In genomic region chr19:17312481-17313113, GRCh38 we compare ENCODE assay signal across 21 cellular contexts. TPM values are rescaled to one million over a fixed set of nuclear protein-coding genes. Genes with fewer than 3 reads are reported as not detected.
DNase-seq lines count a peak whose midpoint lies in the region; ATAC-seq, FAIRE-seq and TF ChIP-seq lines count a peak whose summit lies in the region.
"Had no signal": no experiment of that assay in that cellular context is flagged by ENCODE, and none has a peak within 500 bp of the region (broad histone marks: within the 10 kb centered on the region; RNA-seq: fewer than 3 reads in every experiment).

No MANE protein-coding gene starts in this region.

- TF ChIP-seq CTCF in D721Med (IDR thresholded peaks at IDR 0.05; ENCODE audit: insufficient read depth, missing control alignments) (no peak), PC-3 (conservative IDR thresholded peaks at IDR 0.05; ENCODE audit: low read depth, low read length) (no peak), H1 (IDR thresholded peaks at IDR 0.05; ENCODE audit: control extremely low read depth in 1 of 3, insufficient read depth in 1 of 3, low read depth in 1 of 3, low read length in 3 of 3) (no peak)

- H3K4me3 ChIP-seq in PC-3 (ENCODE audit: low read length) (peak overlapping the region; percentile 40; the same call in 1 of the 2 replicates), H1 (ENCODE audit: extremely low read depth in 1 of 4, insufficient read depth in 2 of 4, low read depth in 3 of 4, low read length in 4 of 4) (no peak overlapping the region), trophoblast cell (ENCODE audit: low read depth, low read length) (no peak overlapping the region)
- H3K4me3 ChIP-seq: gastroesophageal sphincter, lower lobe of right lung, spleen had no signal

- H3K56ac ChIP-seq in H1 (replicated peaks; ENCODE audit: insufficient read length, low read depth, low read length) = no peak overlapping the region

- H3K4me1 ChIP-seq in PC-3 (ENCODE audit: insufficient read depth, low read length) = peaks cover 45% of the 10 kb centered on the region
- peaks cover 2 to 13% (median 5%) of the 10 kb centered on the region in 4 experiments; a peak in 5 of 7 replicates for H3K4me1 ChIP-seq in H1 (replicated peaks in 1 of 4; ENCODE audit: control insufficient read depth in 3 of 4, insufficient read depth in 4 of 4, low read length in 3 of 4)
- H3K4me1 ChIP-seq in trophoblast cell (ENCODE audit: control insufficient read depth in 1 of 2, insufficient read depth in 2 of 2, low read length in 2 of 2) = peaks cover 29 to 34% of the 10 kb centered on the region in 2 experiments

- no peaks in the 10 kb centered on the region for H4K20me1 ChIP-seq in PC-3 (ENCODE audit: low read length)
- peaks cover 0 to 14% of the 10 kb centered on the region in 2 experiments for H4K20me1 ChIP-seq in H1 (replicated peaks in 1 of 2; ENCODE audit: control insufficient read depth in 1 of 2, insufficient read depth in 2 of 2, low read length in 2 of 2)

- no peak overlapping the region for H4K8ac ChIP-seq in H1 (ENCODE audit: extremely low read depth, insufficient read depth, low read length)
- H4K8ac ChIP-seq in trophoblast cell (ENCODE audit: low read depth, low read length) = peak overlapping the region; percentile 24

- H3K79me2 ChIP-seq in PC-3 (ENCODE audit: low read length) (peaks cover 52% of the 10 kb centered on the region), H1 (ENCODE audit: control insufficient read depth in 1 of 2, insufficient read depth in 2 of 2, low read length in 2 of 2) (peaks cover 8 to 32% of the 10 kb centered on the region in 2 experiments; a peak in 3 of 4 replicates), trophoblast cell (ENCODE audit: control insufficient read depth, insufficient read depth, low read length, poor library complexity) (peaks cover 14% of the 10 kb centered on the region)

- H3K27ac ChIP-seq in PC-3 (ENCODE audit: low read length) = peak overlapping the region; percentile 76
- H3K27ac ChIP-seq in H1 (ENCODE audit: low read depth, low read length) = peak overlapping the region; percentile 67; the same call in 1 of the 2 replicates
- H3K27ac ChIP-seq in trophoblast cell (ENCODE audit: low read depth, low read length) = peak overlapping the region; percentile 83
- H3K27ac ChIP-seq: gastroesophageal sphincter, lower lobe of right lung, spleen had no signal

- no peaks in the 10 kb centered on the region for H3K27me3 ChIP-seq in PC-3 (ENCODE audit: low read length)
- H3K27me3 ChIP-seq in H1 (replicated peaks in 1 of 4; ENCODE audit: control insufficient read depth in 3 of 4, extremely low read depth in 1 of 4, insufficient read depth in 3 of 4, low read length in 3 of 4) = no peaks in the 10 kb centered on the region
- no peaks in the 10 kb centered on the region for H3K27me3 ChIP-seq in trophoblast cell (ENCODE audit: insufficient read depth, low read length)
- H3K27me3 ChIP-seq: gastroesophageal sphincter, spleen had no signal

- no peak for ATAC-seq in PC-3
- ATAC-seq in GM21367 (IDR thresholded peaks at IDR 0.05; ENCODE audit: unreplicated experiment) = no peak
- ATAC-seq: activated CD4-positive, alpha-beta T cell treated with anti-CD3 and anti-CD28 coated beads for 36 hours; gastroesophageal sphincter had no signal

- no peak overlapping the region for H2BK20ac ChIP-seq in H1 (ENCODE audit: low read length)

- H2AK5ac ChIP-seq in H1 (ENCODE audit: low read depth, low read length) = no peak overlapping the region
- no peak overlapping the region for H2AK5ac ChIP-seq in trophoblast cell (ENCODE audit: low read length)

- H2BK120ac ChIP-seq in H1 (replicated peaks; ENCODE audit: low read depth, low read length) = no peak overlapping the region
- H2BK120ac ChIP-seq in trophoblast cell (ENCODE audit: insufficient read depth, low read length, poor library complexity) = peak overlapping the region; percentile 15

- no TSS peak for BruUV-seq in PC-3 (replicated peaks; lab: Mats Ljungman, UMichigan)

- H3K9ac ChIP-seq in PC-3 (ENCODE audit: low read length) (peak overlapping the region; percentile 53), H1 (replicated peaks in 1 of 4; ENCODE audit: extremely low read depth in 1 of 4, low read depth in 3 of 4, low read length in 3 of 4) (no peak overlapping the region), trophoblast cell (ENCODE audit: low read length) (peak overlapping the region; percentile 5)

- H3K9me3 ChIP-seq in PC-3 (ENCODE audit: low read length) = no peaks in the 10 kb centered on the region
- no peaks in the 10 kb centered on the region for H3K9me3 ChIP-seq in H1 (ENCODE audit: insufficient read depth in 2 of 2, low read depth in 1 of 2, low read length in 1 of 2)
- H3K9me3 ChIP-seq in trophoblast cell (ENCODE audit: insufficient read depth, low read depth, low read length) = peaks cover 4% of the 10 kb centered on the region
- H3K9me3 ChIP-seq: gastroesophageal sphincter, lower lobe of right lung, spleen had no signal

- CTCF ChIA-PET in PC-3 (lab: Charles Lee) (no interaction called here), H1 (lab: Charles Lee; ENCODE audit: partially characterized antibody) (interaction anchor here (0.6 to 1.7 kb wide), 6 partner anchors 10 to 153 kb away, joined by 3 to 5 read pairs (median 4); no protein-coding TSS in a partner anchor)

- TF ChIP-seq POLR2A in H1 (IDR thresholded peaks at IDR 0.05; ENCODE audit: control extremely low read depth in 1 of 2, low read depth in 2 of 2, low read length in 2 of 2) = no peak

- no peaks in the 10 kb centered on the region for H3F3A ChIP-seq in PC-3 (ENCODE audit: low read length, unreplicated experiment)

- WGBS in H1 (ENCODE audit: extremely low coverage in 1 of 2, insufficient coverage in 1 of 2, insufficient read length in 1 of 2, insufficient replicate concordance in 2 of 2, low coverage in 1 of 2, low lambda C conversion rate in 2 of 2, missing lambda C conversion rate in 1 of 2), 2 experiments = 90% methylated on average over 12 of the region's 12 CpGs; no CpG with 5 or more reads in 1 of the 2 experiments
- no CpG with 5 or more reads among the region's 12 CpGs for WGBS in trophoblast cell (ENCODE audit: extremely low coverage, insufficient coverage, insufficient read length)

- no peak overlapping the region for H4K5ac ChIP-seq in H1 (ENCODE audit: insufficient read length, low read depth, low read length)

- H2BK12ac ChIP-seq in H1 (ENCODE audit: low read depth, low read length) = no peak overlapping the region
- peak overlapping the region; percentile 5 for H2BK12ac ChIP-seq in trophoblast cell (ENCODE audit: low read length)

- FAIRE-seq in D721Med (lab: Jason Lieb, UNC) = no peak
- FAIRE-seq in H1 (lab: Jason Lieb, UNC) = no peak
- FAIRE-seq: GM18507 had no signal

- no peaks in the 10 kb centered on the region for H3K9me2 ChIP-seq in PC-3 (replicated peaks; ENCODE audit: low read length)

- peaks cover 21% of the 10 kb centered on the region for H3K79me1 ChIP-seq in H1 (ENCODE audit: low read depth, low read length)
- H3K79me1 ChIP-seq in trophoblast cell (ENCODE audit: low read length) = peaks cover 14% of the 10 kb centered on the region

- no peak overlapping the region for H2AFZ ChIP-seq in PC-3 (ENCODE audit: low read length)
- no peak overlapping the region for H2AFZ ChIP-seq in H1 (ENCODE audit: low read length)
- no peak overlapping the region for H2AFZ ChIP-seq in trophoblast cell (ENCODE audit: insufficient read depth, low read length, poor library complexity)

- H3K18ac ChIP-seq in H1 (ENCODE audit: extremely low read depth, low read length) (no peak overlapping the region), trophoblast cell (ENCODE audit: low read length) (peak overlapping the region; percentile 15)

- no peak for TF ChIP-seq EP300 in H1 (IDR thresholded peaks at IDR 0.05; ENCODE audit: borderline replicate concordance in 1 of 2, low read depth in 2 of 2, low read length in 2 of 2)

- H3K14ac ChIP-seq in H1 (ENCODE audit: insufficient read length) (no peak overlapping the region), trophoblast cell (ENCODE audit: low read length) (peak overlapping the region; percentile 17)

- DNase-seq in D721Med (ENCODE audit: insufficient read length, low spot score) (peak; percentile 11), PC-3 (no peak), H1 (ENCODE audit: low read depth in 1 of 2, low spot score in 2 of 2) (no peak), trophoblast cell (no peak), foreskin melanocyte (no peak), SK-N-DZ (ENCODE audit: low spot score) (no peak)
- DNase-seq: activated CD4-positive, alpha-beta T cell treated with anti-CD3 and anti-CD28 coated beads for 36 hours; CD4-positive, alpha-beta T cell; H9; Karpas-422; lower lobe of right lung; NCI-H1092; NCI-H187 treated with DMSO at 0.1 percent for 48 hours; NCI-H2227 treated with DMSO at 0.1 percent for 48 hours; NCI-H774; SHP77 treated with DMSO at 0.1 percent for 48 hours; spleen; stimulated activated CD4-positive, alpha-beta T cell treated with anti-CD3 and anti-CD28 coated beads, Interleukin-4, amount 100 ng/mL, for 24 hours had no signal

- H4K91ac ChIP-seq in H1 (replicated peaks; ENCODE audit: insufficient read length, low read length) = no peak overlapping the region
- peak overlapping the region; percentile 58 for H4K91ac ChIP-seq in trophoblast cell (ENCODE audit: low read depth, low read length)

- POLR2A ChIA-PET in PC-3 (lab: Charles Lee; ENCODE audit: unreplicated experiment) (interaction anchor here (0.6 to 0.7 kb wide), 2 partner anchors 87 to 107 kb away, joined by 6 to 12 read pairs; partner anchors contain the start of gene OCEL1), H1 (lab: Charles Lee; ENCODE audit: partially characterized antibody) (interaction anchor here (0.8 to 18.5 kb wide), 6 partner anchors 16 to 87 kb away, joined by 3 to 329 read pairs (median 4); partner anchors contain the start of genes ANO8 and OCEL1)

- H3K4ac ChIP-seq in H1 (replicated peaks; ENCODE audit: insufficient read length, low read depth, low read length) = no peak overlapping the region
- H3K4ac ChIP-seq in trophoblast cell (ENCODE audit: low read depth, low read length) = peak overlapping the region; percentile 47

- no peak overlapping the region for H3K23ac ChIP-seq in H1 (ENCODE audit: insufficient read length)
- H3K23ac ChIP-seq in trophoblast cell (ENCODE audit: low read length) = no peak overlapping the region

- H3K23me2 ChIP-seq in H1 (ENCODE audit: low read depth, low read length) = peaks cover 5% of the 10 kb centered on the region

- H3K36me3 ChIP-seq in PC-3 (ENCODE audit: low read depth, low read length) (peaks cover 15% of the 10 kb centered on the region; the same call in 1 of the 2 replicates), H1 (ENCODE audit: control insufficient read depth in 2 of 4, insufficient read depth in 4 of 4, low read length in 3 of 4) (peaks cover 4 to 17% (median 12%) of the 10 kb centered on the region in 4 experiments), trophoblast cell (ENCODE audit: control insufficient read depth in 1 of 2, insufficient read depth in 2 of 2, low read length in 2 of 2) (peaks cover 30 to 40% of the 10 kb centered on the region in 2 experiments)

- no peak overlapping the region for H2BK15ac ChIP-seq in H1 (ENCODE audit: low read length)

- H2BK5ac ChIP-seq in H1 (ENCODE audit: low read depth, low read length) (no peak overlapping the region), trophoblast cell (ENCODE audit: low read depth, low read length, poor library complexity) (peak overlapping the region; percentile 0)

- no peak for TF ChIP-seq RAD21 in H1 (IDR thresholded peaks at IDR 0.05 in 1 of 2, conservative IDR thresholded peaks at IDR 0.05 in 1 of 2; ENCODE audit: low read depth in 2 of 2, low read length in 2 of 2)

- intact Hi-C loops in PC-3 (cut with micrococcal nuclease) = no loop called here

- H4K12ac ChIP-seq in trophoblast cell (ENCODE audit: low read depth, low read length) = no peak overlapping the region

- H3K4me2 ChIP-seq in PC-3 (ENCODE audit: low read length) (peak overlapping the region; percentile 87), H1 (ENCODE audit: insufficient read depth in 1 of 2, low read depth in 2 of 2, low read length in 2 of 2) (no peak overlapping the region), trophoblast cell (ENCODE audit: low read length) (peak overlapping the region; percentile 46)

RNA-seq across cellular contexts. Expression of gene DDA1, which starts 3.2 kb away (rescaled TPM):
- 85.0 and 87.9 TPM in 2 replicates for total RNA-seq in PC-3 (2014; rRNA removed)
- total RNA-seq in H1 (2021; fragmentation: NEBNext Ultra II Directional; extraction: Animal tissue kit (Norgen Biotek cat#: 25700)) = 34.5 and 35.9 TPM in 2 replicates
- polyA plus RNA-seq in H1 (2011; rRNA removed) = 29.2 and 30.0 TPM in 2 replicates
- 41.8 TPM for polyA plus RNA-seq in H1 (2011; cell fraction: cytosol; rRNA removed)
- 55.3 TPM for polyA plus RNA-seq in H1 (2011; cell fraction: nucleus; rRNA removed)
- polyA plus RNA-seq in H1 (2012, experiment 1 of 2) = 32.6 to 63.7 TPM (median 58.6 TPM) in 4 replicates
- polyA plus RNA-seq in H1 (2012, experiment 2 of 2) = 30.1 TPM
- 73.8 TPM for polyA plus RNA-seq in H1 (2013, experiment 1 of 2)
- polyA plus RNA-seq in H1 (2013, experiment 2 of 2) = 66.6 TPM
- polyA minus RNA-seq in H1 (2011; rRNA and poly(A)+ RNA removed) = 12.9 and 19.5 TPM in 2 replicates
- polyA minus RNA-seq in H1 (2011; cell fraction: cytosol; rRNA and poly(A)+ RNA removed) = 7.7 TPM
- 9.4 TPM for polyA minus RNA-seq in H1 (2011; cell fraction: nucleus; rRNA and poly(A)+ RNA removed)
- polyA plus RNA-seq in trophoblast cell (2013) = 196 and 214 TPM in 2 replicates
- 44.1 and 49.6 TPM in 2 replicates for polyA plus RNA-seq in SK-N-DZ (2014; cell fraction: cytosol; rRNA removed)
- 23.0 and 29.2 TPM in 2 replicates for polyA plus RNA-seq in SK-N-DZ (2014; cell fraction: nucleus; rRNA removed)

RNA-seq across cellular contexts. Expression of gene MRPL34, which starts 6.9 kb away (rescaled TPM):
- 191 and 206 TPM in 2 replicates for total RNA-seq in PC-3 (2014; rRNA removed)
- total RNA-seq in H1 (2021; fragmentation: NEBNext Ultra II Directional; extraction: Animal tissue kit (Norgen Biotek cat#: 25700)) = 99.6 and 100 TPM in 2 replicates
- polyA plus RNA-seq in H1 (2011; rRNA removed) = 91.9 and 123 TPM in 2 replicates
- 89.6 TPM for polyA plus RNA-seq in H1 (2011; cell fraction: cytosol; rRNA removed)
- 60.8 TPM for polyA plus RNA-seq in H1 (2011; cell fraction: nucleus; rRNA removed)
- 80.1 to 84.2 TPM (median 82.1 TPM) in 4 replicates for polyA plus RNA-seq in H1 (2012, experiment 1 of 2)
- 85.1 TPM for polyA plus RNA-seq in H1 (2012, experiment 2 of 2)
- polyA plus RNA-seq in H1 (2013, experiment 1 of 2) = 103 TPM
- polyA plus RNA-seq in H1 (2013, experiment 2 of 2) = 94.8 TPM
- polyA minus RNA-seq in H1 (2011; rRNA and poly(A)+ RNA removed) = 11.8 and 11.9 TPM in 2 replicates
- polyA minus RNA-seq in H1 (2011; cell fraction: cytosol; rRNA and poly(A)+ RNA removed) = 26.2 TPM
- polyA minus RNA-seq in H1 (2011; cell fraction: nucleus; rRNA and poly(A)+ RNA removed) = 12.8 TPM
- 62.8 and 66.5 TPM in 2 replicates for polyA plus RNA-seq in trophoblast cell (2013)
- 73.2 and 107 TPM in 2 replicates for polyA plus RNA-seq in SK-N-DZ (2014; cell fraction: cytosol; rRNA removed)
- 61.5 and 94.1 TPM in 2 replicates for polyA plus RNA-seq in SK-N-DZ (2014; cell fraction: nucleus; rRNA removed)

RNA-seq across cellular contexts. Expression of gene ABHD8, which starts 9.4 kb away (rescaled TPM):
- total RNA-seq in PC-3 (2014; rRNA removed) = 42.4 and 53.8 TPM in 2 replicates
- 11.3 and 14.5 TPM in 2 replicates for total RNA-seq in H1 (2021; fragmentation: NEBNext Ultra II Directional; extraction: Animal tissue kit (Norgen Biotek cat#: 25700))
- polyA plus RNA-seq in H1 (2011; rRNA removed) = 18.7 and 28.5 TPM in 2 replicates
- polyA plus RNA-seq in H1 (2011; cell fraction: cytosol; rRNA removed) = 17.5 TPM
- polyA plus RNA-seq in H1 (2011; cell fraction: nucleus; rRNA removed) = 15.7 TPM
- 8.6 to 15.1 TPM (median 14.3 TPM) in 4 replicates for polyA plus RNA-seq in H1 (2012, experiment 1 of 2)
- polyA plus RNA-seq in H1 (2012, experiment 2 of 2) = 12.6 TPM
- 5.9 TPM for polyA plus RNA-seq in H1 (2013, experiment 1 of 2)
- polyA plus RNA-seq in H1 (2013, experiment 2 of 2) = 5.6 TPM
- polyA minus RNA-seq in H1 (2011; rRNA and poly(A)+ RNA removed) = 6.0 and 8.9 TPM in 2 replicates
- polyA minus RNA-seq in H1 (2011; cell fraction: cytosol; rRNA and poly(A)+ RNA removed) = 11.1 TPM
- polyA minus RNA-seq in H1 (2011; cell fraction: nucleus; rRNA and poly(A)+ RNA removed) = 9.8 TPM
- polyA plus RNA-seq in trophoblast cell (2013) = 16.0 and 16.6 TPM in 2 replicates
- polyA plus RNA-seq in SK-N-DZ (2014; cell fraction: cytosol; rRNA removed) = 20.4 and 20.5 TPM in 2 replicates
- polyA plus RNA-seq in SK-N-DZ (2014; cell fraction: nucleus; rRNA removed) = 9.9 and 11.1 TPM in 2 replicates

RNA-seq across cellular contexts. Expression of gene ANO8, which starts 22.1 kb away (rescaled TPM):
- 12.1 and 15.4 TPM in 2 replicates for total RNA-seq in PC-3 (2014; rRNA removed)
- total RNA-seq in H1 (2021; fragmentation: NEBNext Ultra II Directional; extraction: Animal tissue kit (Norgen Biotek cat#: 25700)) = 20.7 and 21.4 TPM in 2 replicates
- 9.5 and 17.3 TPM in 2 replicates for polyA plus RNA-seq in H1 (2011; rRNA removed)
- polyA plus RNA-seq in H1 (2011; cell fraction: cytosol; rRNA removed) = 12.3 TPM
- polyA plus RNA-seq in H1 (2011; cell fraction: nucleus; rRNA removed) = 132 TPM
- polyA plus RNA-seq in H1 (2012, experiment 1 of 2) = 12.0 to 21.7 TPM (median 19.9 TPM) in 4 replicates
- polyA plus RNA-seq in H1 (2012, experiment 2 of 2) = 6.5 TPM
- 10.9 TPM for polyA plus RNA-seq in H1 (2013, experiment 1 of 2)
- 9.5 TPM for polyA plus RNA-seq in H1 (2013, experiment 2 of 2)
- 5.0 and 5.9 TPM in 2 replicates for polyA minus RNA-seq in H1 (2011; rRNA and poly(A)+ RNA removed)
- 7.3 TPM for polyA minus RNA-seq in H1 (2011; cell fraction: cytosol; rRNA and poly(A)+ RNA removed)
- 23.4 TPM for polyA minus RNA-seq in H1 (2011; cell fraction: nucleus; rRNA and poly(A)+ RNA removed)
- 7.8 TPM in 2 replicates for polyA plus RNA-seq in trophoblast cell (2013)
- polyA plus RNA-seq in SK-N-DZ (2014; cell fraction: cytosol; rRNA removed) = 9.5 and 13.7 TPM in 2 replicates
- 36.9 and 54.0 TPM in 2 replicates for polyA plus RNA-seq in SK-N-DZ (2014; cell fraction: nucleus; rRNA removed)

RNA-seq across cellular contexts. Expression of gene GTPBP3, which starts 24.8 kb away (rescaled TPM):
- total RNA-seq in PC-3 (2014; rRNA removed) = 86.0 and 109 TPM in 2 replicates
- 52.7 and 56.0 TPM in 2 replicates for total RNA-seq in H1 (2021; fragmentation: NEBNext Ultra II Directional; extraction: Animal tissue kit (Norgen Biotek cat#: 25700))
- 30.4 and 50.7 TPM in 2 replicates for polyA plus RNA-seq in H1 (2011; rRNA removed)
- 37.3 TPM for polyA plus RNA-seq in H1 (2011; cell fraction: cytosol; rRNA removed)
- 94.2 TPM for polyA plus RNA-seq in H1 (2011; cell fraction: nucleus; rRNA removed)
- 41.3 to 58.3 TPM (median 52.0 TPM) in 4 replicates for polyA plus RNA-seq in H1 (2012, experiment 1 of 2)
- 35.5 TPM for polyA plus RNA-seq in H1 (2012, experiment 2 of 2)
- polyA plus RNA-seq in H1 (2013, experiment 1 of 2) = 25.7 TPM
- 24.6 TPM for polyA plus RNA-seq in H1 (2013, experiment 2 of 2)
- polyA minus RNA-seq in H1 (2011; rRNA and poly(A)+ RNA removed) = 11.5 and 15.3 TPM in 2 replicates
- 29.7 TPM for polyA minus RNA-seq in H1 (2011; cell fraction: cytosol; rRNA and poly(A)+ RNA removed)
- polyA minus RNA-seq in H1 (2011; cell fraction: nucleus; rRNA and poly(A)+ RNA removed) = 59.7 TPM
- 14.4 and 15.4 TPM in 2 replicates for polyA plus RNA-seq in trophoblast cell (2013)
- 66.6 and 71.1 TPM in 2 replicates for polyA plus RNA-seq in SK-N-DZ (2014; cell fraction: cytosol; rRNA removed)
- 107 and 148 TPM in 2 replicates for polyA plus RNA-seq in SK-N-DZ (2014; cell fraction: nucleus; rRNA removed)

Comparison
In these comparisons a context has a peak if more than half of its experiments do, and no peak if none do; other contexts are left out.
1. H3K4me2 ChIP-seq: peak in PC-3 (single experiment) and trophoblast cell (single experiment); none in H1 (0 of 2).
2. H3K9ac ChIP-seq: peak in PC-3 (single experiment) and trophoblast cell (single experiment); none in H1 (0 of 4).
3. Peak in every context shown above with its lines, with median percentiles within 50 percentile points of each other: H3K27ac ChIP-seq.